Comparison of ENCODE assay signal across 7 cellular contexts in genomic region chr3:58111513-58112184, GRCh38.
A peak's percentile ranks its signal among the peaks of the same experiment; 100 is the strongest.
DNase-seq lines count a peak whose midpoint lies in the region; ATAC-seq and TF ChIP-seq lines count a peak whose summit lies in the region.

No MANE protein-coding gene starts in this region.

- H3K27me3 ChIP-seq in stomach: no peaks in the 10 kb centered on the region

- 27 to 56% (median 39%) methylated on average over 11 of the region's 11 CpGs for WGBS in stomach, 5 donors

- H3K9me3 ChIP-seq in stomach: no peaks in the 10 kb centered on the region

- TF ChIP-seq EP300 in stomach (IDR thresholded peaks at IDR 0.05): no peak

- H3K9me3 Mint-ChIP-seq in effector memory CD8-positive, alpha-beta T cell: no peaks in the 10 kb centered on the region

- no peaks in the 10 kb centered on the region for H3K27me3 Mint-ChIP-seq in effector memory CD8-positive, alpha-beta T cell

- H3K27ac Mint-ChIP-seq in effector memory CD8-positive, alpha-beta T cell: peak overlapping the region; percentile 55 to 84

- no peak for TF ChIP-seq POLR2A in stomach (IDR thresholded peaks at IDR 0.05)

- peaks cover 19 to 32% of the 10 kb centered on the region in 2 donors for H3K4me1 Mint-ChIP-seq in effector memory CD8-positive, alpha-beta T cell (ENCODE audit: low read depth in 2 of 2)

- peaks cover 30% of the 10 kb centered on the region for H3K36me3 Mint-ChIP-seq in effector memory CD8-positive, alpha-beta T cell (ENCODE audit: insufficient read depth)

- peak overlapping the region; percentile 66 to 79 (median 75) for H3K27ac ChIP-seq in stomach
- no peak overlapping the region for H3K27ac ChIP-seq in coronary artery

- H3K4me3 ChIP-seq in stomach (no peak overlapping the region), coronary artery (no peak overlapping the region)

- intact Hi-C loops in stomach (cut with DNase I; ENCODE audit: low total_unique reads): no loop called here

- DNase-seq in GM19238 (ENCODE audit: insufficient read length, low spot score): peak; percentile 35
- DNase-seq in HPDE6-E6E7 (ENCODE audit: extremely low spot score): peak; percentile 39
- DNase-seq in effector memory CD8-positive, alpha-beta T cell: peak in 1 of 3 experiments; percentile 3
- peak; percentile 91 for DNase-seq in stomach
- DNase-seq in KG1 (lab: John Stamatoyannopoulos, UW): no peak
- no peak for DNase-seq in amygdala (lab: John Stamatoyannopoulos, UW)
- DNase-seq in coronary artery (ENCODE audit: low spot score): no peak

- peaks cover 53 to 95% (median 88%) of the 10 kb centered on the region in 4 donors for H3K36me3 ChIP-seq in stomach

- ATAC-seq in effector memory CD8-positive, alpha-beta T cell (replicated peaks): peak; percentile 7

- peak overlapping the region; percentile 36 to 53 for H3K4me3 Mint-ChIP-seq in effector memory CD8-positive, alpha-beta T cell

- peaks cover 16 to 43% (median 39%) of the 10 kb centered on the region in 4 donors for H3K4me1 ChIP-seq in stomach

- no peak for TF ChIP-seq CTCF in stomach (IDR thresholded peaks at IDR 0.05)
- TF ChIP-seq CTCF in coronary artery (IDR thresholded peaks at IDR 0.05): no peak

Comparison
In these comparisons a context has a peak if more than half of its experiments do, and no peak if none do; other contexts are left out.
1. DNase-seq: peak in GM19238 (single experiment), HPDE6-E6E7 (single experiment) and stomach (single experiment); none in KG1 (single experiment), amygdala (0 of 56) and coronary artery (single experiment).
2. H3K27ac ChIP-seq: peak in stomach (5 of 5); none in coronary artery (0 of 2).